In genomic region chr12:46110928-46111699, GRCh38 we compare ENCODE assay signal across 18 cellular contexts.
A peak's percentile ranks its signal among the peaks of the same experiment; 100 is the strongest.
DNase-seq lines count a peak whose midpoint lies in the region; ATAC-seq, FAIRE-seq and TF ChIP-seq lines count a peak whose summit lies in the region.
"Had no signal": no experiment of that assay in that cellular context is flagged by ENCODE, and none has a peak within 500 bp of the region (broad histone marks: within the 10 kb centered on the region; RNA-seq: fewer than 3 reads in every experiment).

No MANE protein-coding gene starts in this region.

- FAIRE-seq in GM18507 (lab: Jason Lieb, UNC), result peak; percentile 21
- FAIRE-seq: G401.6, islet of Langerhans, urothelium cell line had no signal

- no peaks in the 10 kb centered on the region for H3K36me3 ChIP-seq in mesendoderm (ENCODE audit: control insufficient read depth, insufficient read depth, low read length)
- H3K36me3 ChIP-seq: esophagus muscularis mucosa had no signal

- TF ChIP-seq CTCF in 22Rv1 (IDR thresholded peaks at IDR 0.05) (peak; percentile 32), LNCAP (IDR thresholded peaks at IDR 0.05) (peak; percentile 16; the same call in 1 of the 2 replicates)

- H3K4me1 ChIP-seq in mesendoderm (ENCODE audit: control insufficient read depth, low read depth, low read length), result no peaks in the 10 kb centered on the region
- H3K4me1 ChIP-seq: esophagus muscularis mucosa had no signal

- no peak overlapping the region for H3K9ac ChIP-seq in mesendoderm (ENCODE audit: low read length)

- ATAC-seq in GM19455 (IDR thresholded peaks at IDR 0.05; ENCODE audit: unreplicated experiment) (no peak), HG03457 (IDR thresholded peaks at IDR 0.05; ENCODE audit: unreplicated experiment) (no peak)
- ATAC-seq: naive thymus-derived CD8-positive, alpha-beta T cell had no signal

- no peak overlapping the region for H4K5ac ChIP-seq in mesendoderm (ENCODE audit: low read length)

- H2AK5ac ChIP-seq in mesendoderm (ENCODE audit: low read length), result no peak overlapping the region

- H2BK15ac ChIP-seq in mesendoderm (replicated peaks; ENCODE audit: low read depth), result no peak overlapping the region

- H3K27ac ChIP-seq in 22Rv1, result no peak overlapping the region
- peak overlapping the region; percentile 64 for H3K27ac ChIP-seq in epithelial cell of prostate
- no peak overlapping the region for H3K27ac ChIP-seq in mesendoderm (ENCODE audit: low read depth, low read length)
- H3K27ac ChIP-seq: esophagus muscularis mucosa had no signal

- no peak overlapping the region for H3K18ac ChIP-seq in mesendoderm (ENCODE audit: low read length)

- H3K79me1 ChIP-seq in mesendoderm (ENCODE audit: low read length), result no peaks in the 10 kb centered on the region

- no peaks in the 10 kb centered on the region for H3K27me3 ChIP-seq in mesendoderm (ENCODE audit: insufficient read depth, low read length, poor library complexity)
- H3K27me3 ChIP-seq: esophagus muscularis mucosa had no signal

- no peak overlapping the region for H3K4me3 ChIP-seq in mesendoderm (ENCODE audit: low read length)
- H3K4me3 ChIP-seq: esophagus muscularis mucosa had no signal

- DNase-seq in GM18507 (ENCODE audit: extremely low spot score, insufficient read length, low read depth) (no peak), epithelial cell of prostate (ENCODE audit: low read depth, low spot score) (no peak), iPS-NIHi11 (ENCODE audit: low spot score) (no peak), mesendoderm (no peak)
- DNase-seq: activated CD4-positive, alpha-beta T cell treated with anti-CD3 and anti-CD28 coated beads, Interleukin-2, amount 50 U/mL, for 1 hour; activated gamma-delta T cell; GOT3; naive thymus-derived CD8-positive, alpha-beta T cell; NCI-H524 treated with DMSO at 0.1 percent for 48 hours; SW 1271 had no signal

- H3K4me2 ChIP-seq in mesendoderm (ENCODE audit: low read length), result no peak overlapping the region

- no peak overlapping the region for H3K4ac ChIP-seq in mesendoderm (ENCODE audit: low read depth, low read length)

- no peak overlapping the region for H3K56ac ChIP-seq in mesendoderm (ENCODE audit: low read length)

- no peaks in the 10 kb centered on the region for H3K79me2 ChIP-seq in mesendoderm (ENCODE audit: control insufficient read depth, insufficient read depth, low read length)

- no peak overlapping the region for H2BK120ac ChIP-seq in mesendoderm (ENCODE audit: low read depth, low read length)

- H4K8ac ChIP-seq in mesendoderm (ENCODE audit: low read depth, low read length), result no peak overlapping the region

- no CpG with 5 or more reads among the region's 1 CpG for WGBS in mesendoderm (ENCODE audit: extremely low coverage, insufficient coverage, low lambda C conversion rate)

- H2BK5ac ChIP-seq in mesendoderm (ENCODE audit: low read length), result no peak overlapping the region

- H3K23ac ChIP-seq in mesendoderm (ENCODE audit: low read length), result no peak overlapping the region
